ENCODE assay signal across 8 cellular contexts in the genomic region with DNA sequence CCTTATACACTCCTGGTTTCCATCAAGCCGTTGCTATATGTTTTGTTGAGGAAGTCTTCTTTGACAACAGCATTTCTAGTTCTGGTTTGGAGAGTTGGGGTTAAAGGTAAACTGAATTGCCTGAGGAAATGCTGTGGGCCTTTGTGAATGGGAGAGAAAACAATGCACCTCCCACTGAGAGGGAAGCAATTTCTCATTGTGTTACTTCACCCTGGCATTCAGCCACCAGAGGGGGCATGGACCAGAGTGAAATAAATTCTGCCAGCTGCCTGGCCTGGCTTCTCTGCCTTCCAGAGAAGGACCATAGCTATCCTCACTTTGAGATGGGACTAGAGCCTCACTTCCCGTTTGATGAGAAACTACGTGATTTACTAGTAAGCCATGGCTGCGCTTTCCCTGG.
DNase-seq lines count a peak whose midpoint lies in the region; ATAC-seq, FAIRE-seq and TF ChIP-seq lines count a peak whose summit lies in the region.

No MANE protein-coding gene starts in this region.

- H3K27me3 ChIP-seq in adrenal gland: no peaks in the 10 kb centered on the region

- H3K9ac ChIP-seq in kidney (ENCODE audit: low read length in 2 of 2): no peak overlapping the region

- peak in 3 of 6 experiments; percentile 9 to 37 (median 19) for TF ChIP-seq CTCF in adrenal gland (IDR thresholded peaks at IDR 0.05)
- TF ChIP-seq CTCF in kidney (IDR thresholded peaks at IDR 0.05; ENCODE audit: borderline replicate concordance, extremely low read depth, insufficient read depth): peak; percentile 19

- WGBS in adrenal gland, 4 donors: 64 to 69% (median 66%) methylated on average over 4 of the region's 4 CpGs

- no peak for TF ChIP-seq POLR2A in adrenal gland (IDR thresholded peaks at IDR 0.05)

- FAIRE-seq in kidney (lab: Jason Lieb, UNC): no peak
- FAIRE-seq in urothelium cell line (lab: Jason Lieb, UNC): no peak

- ATAC-seq in GM18868 (IDR thresholded peaks at IDR 0.05; ENCODE audit: unreplicated experiment) (peak; percentile 45), GM19397 (IDR thresholded peaks at IDR 0.05; ENCODE audit: unreplicated experiment) (no peak)

- peak; percentile 9 for DNase-seq in AG20443 (ENCODE audit: low spot score)
- DNase-seq in NCI-H2227 treated with DMSO at 0.1 percent for 48 hours (lab: John Stamatoyannopoulos, UW): peak; percentile 88
- DNase-seq in adrenal gland: peak; percentile 24 to 71 (median 54)
- no peak for DNase-seq in kidney
- peak; percentile 60 for DNase-seq in urothelium cell line (ENCODE audit: low spot score)
- DNase-seq in stimulated activated naive CD4-positive, alpha-beta T cell treated with Interleukin-2 at 50 U/mL for 16 hours (lab: John Stamatoyannopoulos, UW): no peak

- intact Hi-C loops in adrenal gland (cut with DNase I): no loop called here
- intact Hi-C loops in kidney (cut with DNase I): no loop called here

- H3K9me3 ChIP-seq in adrenal gland (replicated peaks in 1 of 3) (no peaks in the 10 kb centered on the region), kidney (ENCODE audit: control insufficient read depth in 1 of 2, low read length in 2 of 2) (no peaks in the 10 kb centered on the region)

- H3K4me1 ChIP-seq in adrenal gland (replicated peaks in 1 of 2): no peaks in the 10 kb centered on the region
- H3K4me1 ChIP-seq in kidney (ENCODE audit: control insufficient read depth in 1 of 2, insufficient read depth in 1 of 2, low read depth in 1 of 2, low read length in 2 of 2): no peaks in the 10 kb centered on the region

- H3K36me3 ChIP-seq in adrenal gland (replicated peaks in 1 of 2) (no peaks in the 10 kb centered on the region), kidney (ENCODE audit: control insufficient read depth in 1 of 2, insufficient read depth in 2 of 2, low read length in 2 of 2) (no peaks in the 10 kb centered on the region)

- H3K4me3 ChIP-seq in adrenal gland (no peak overlapping the region), kidney (ENCODE audit: low read length in 2 of 2) (no peak overlapping the region)

- H3K27ac ChIP-seq in adrenal gland (no peak overlapping the region), kidney (ENCODE audit: low read depth in 2 of 2, low read length in 2 of 2) (no peak overlapping the region)

Comparison
In these comparisons a context has a peak if more than half of its experiments do, and no peak if none do; other contexts are left out.
1. DNase-seq: peak in AG20443 (single experiment), NCI-H2227 treated with DMSO at 0.1 percent for 48 hours (single experiment), adrenal gland (7 of 7) and urothelium cell line (single experiment); none in kidney (single experiment) and stimulated activated naive CD4-positive, alpha-beta T cell treated with Interleukin-2 at 50 U/mL for 16 hours (single experiment).